Comparison of ENCODE assay signal across 12 cellular contexts in genomic region chr6:158694913-158695312, GRCh38. TPM values are rescaled to one million over a fixed set of nuclear protein-coding genes. Genes with fewer than 3 reads are reported as not detected.
DNase-seq lines count a peak whose midpoint lies in the region; ATAC-seq and TF ChIP-seq lines count a peak whose summit lies in the region.
"Had no signal": no experiment of that assay in that cellular context is flagged by ENCODE, and none has a peak within 500 bp of the region (broad histone marks: within the 10 kb centered on the region; RNA-seq: fewer than 3 reads in every experiment).

No MANE protein-coding gene starts in this region.

- intact Hi-C loops in gastrocnemius medialis (cut with DNase I; ENCODE audit: low total_unique reads) = loop anchor here (10.0 kb wide), 1 partner anchor 470 kb away; no protein-coding TSS in a partner anchor

- TF ChIP-seq CTCF in neural progenitor cell (IDR thresholded peaks at IDR 0.05) (no peak), gastrocnemius medialis (IDR thresholded peaks at IDR 0.05 in 4 of 5, conservative IDR thresholded peaks at IDR 0.05 in 1 of 5) (no peak)

- peaks cover 34% of the 10 kb centered on the region for H3K4me1 Mint-ChIP-seq in activated CD8-positive, alpha-beta memory T cell treated with anti-CD3 and anti-CD28 coated beads, Interleukin-2, amount 10 ng/mL, durations not matched to agents 7 days and 5 days
- H3K4me1 Mint-ChIP-seq in immature natural killer cell (peaks cover 9 to 27% of the 10 kb centered on the region in 2 donors), neural progenitor cell (no peaks in the 10 kb centered on the region)

- no peak for ATAC-seq in activated CD8-positive, alpha-beta memory T cell treated with anti-CD3 and anti-CD28 coated beads, Interleukin-2, amount 10 ng/mL, durations not matched to agents 7 days and 5 days
- ATAC-seq in GM18861 (IDR thresholded peaks at IDR 0.05; ENCODE audit: unreplicated experiment) = no peak
- ATAC-seq in gastrocnemius medialis = no peak

- no peaks in the 10 kb centered on the region for H3F3A ChIP-seq in neural progenitor cell (ENCODE audit: low read depth)

- no peaks in the 10 kb centered on the region for H3K79me2 ChIP-seq in neural progenitor cell (ENCODE audit: low read depth)

- H3K36me3 Mint-ChIP-seq in activated CD8-positive, alpha-beta memory T cell treated with anti-CD3 and anti-CD28 coated beads, Interleukin-2, amount 10 ng/mL, durations not matched to agents 7 days and 5 days = peaks cover 50% of the 10 kb centered on the region
- H3K36me3 Mint-ChIP-seq in immature natural killer cell = peaks cover 16 to 25% (median 17%) of the 10 kb centered on the region in 3 donors
- no peaks in the 10 kb centered on the region for H3K36me3 Mint-ChIP-seq in neural progenitor cell

- H3K4me3 Mint-ChIP-seq in activated CD8-positive, alpha-beta memory T cell treated with anti-CD3 and anti-CD28 coated beads, Interleukin-2, amount 10 ng/mL, durations not matched to agents 7 days and 5 days = no peak overlapping the region
- H3K4me3 Mint-ChIP-seq in immature natural killer cell (no peak overlapping the region), neural progenitor cell (peak overlapping the region; percentile 12)
- H3K4me3 Mint-ChIP-seq: CD8-positive, alpha-beta memory T cell had no signal

- H3K27ac ChIP-seq in neural progenitor cell (no peak overlapping the region), gastrocnemius medialis (no peak overlapping the region)
- H3K27ac ChIP-seq: 22Rv1, BLaER1 had no signal

- no peaks in the 10 kb centered on the region for H3K9me3 ChIP-seq in neural progenitor cell (ENCODE audit: low read depth)
- H3K9me3 ChIP-seq in gastrocnemius medialis = no peaks in the 10 kb centered on the region
- H3K9me3 ChIP-seq: BLaER1, Caco-2 had no signal

- no peaks in the 10 kb centered on the region for H4K20me1 ChIP-seq in neural progenitor cell (ENCODE audit: low read depth)
- H4K20me1 ChIP-seq: BLaER1 had no signal

- H3K4me2 ChIP-seq in neural progenitor cell = no peak overlapping the region
- H3K4me2 ChIP-seq: BLaER1 had no signal

- H3K9ac ChIP-seq in neural progenitor cell = no peak overlapping the region
- H3K9ac ChIP-seq: BLaER1 had no signal

- H3K36me3 ChIP-seq in neural progenitor cell = no peaks in the 10 kb centered on the region
- no peaks in the 10 kb centered on the region for H3K36me3 ChIP-seq in gastrocnemius medialis
- H3K36me3 ChIP-seq: BLaER1 had no signal

- H3K4me1 ChIP-seq in neural progenitor cell (no peaks in the 10 kb centered on the region), gastrocnemius medialis (peaks cover 0 to 3% of the 10 kb centered on the region in 2 donors)
- H3K4me1 ChIP-seq: BLaER1, Caco-2 had no signal

- CTCF ChIA-PET in activated CD8-positive, alpha-beta memory T cell treated with anti-CD3 and anti-CD28 coated beads, Interleukin-2, amount 10 ng/mL, durations not matched to agents 7 days and 5 days (lab: Charles Lee) = no interaction called here

- TF ChIP-seq POLR2A in gastrocnemius medialis (IDR thresholded peaks at IDR 0.05) = no peak

- no peaks in the 10 kb centered on the region for H3K9me3 Mint-ChIP-seq in activated CD8-positive, alpha-beta memory T cell treated with anti-CD3 and anti-CD28 coated beads, Interleukin-2, amount 10 ng/mL, durations not matched to agents 7 days and 5 days (ENCODE audit: low read depth)
- H3K9me3 Mint-ChIP-seq in immature natural killer cell (no peaks in the 10 kb centered on the region), neural progenitor cell (peaks cover 3% of the 10 kb centered on the region)
- H3K9me3 Mint-ChIP-seq: CD8-positive, alpha-beta memory T cell had no signal

- no peaks in the 10 kb centered on the region for H3K27me3 Mint-ChIP-seq in activated CD8-positive, alpha-beta memory T cell treated with anti-CD3 and anti-CD28 coated beads, Interleukin-2, amount 10 ng/mL, durations not matched to agents 7 days and 5 days
- H3K27me3 Mint-ChIP-seq in immature natural killer cell (ENCODE audit: low read depth in 3 of 3) = peaks cover 0 to 7% (median 4%) of the 10 kb centered on the region in 3 donors
- H3K27me3 Mint-ChIP-seq in neural progenitor cell (ENCODE audit: insufficient read depth, low read depth) = peaks cover 9% of the 10 kb centered on the region
- H3K27me3 Mint-ChIP-seq: CD8-positive, alpha-beta memory T cell had no signal

- no peak overlapping the region for H2AFZ ChIP-seq in neural progenitor cell (replicated peaks)

- H3K4me3 ChIP-seq in neural progenitor cell (no peak overlapping the region), gastrocnemius medialis (no peak overlapping the region)
- H3K4me3 ChIP-seq: BLaER1 had no signal

- H3K27ac Mint-ChIP-seq in activated CD8-positive, alpha-beta memory T cell treated with anti-CD3 and anti-CD28 coated beads, Interleukin-2, amount 10 ng/mL, durations not matched to agents 7 days and 5 days = no peak overlapping the region
- H3K27ac Mint-ChIP-seq in immature natural killer cell (peak overlapping the region; percentile 8 to 82 (median 66)), neural progenitor cell (no peak overlapping the region)

- no peaks in the 10 kb centered on the region for H3K27me3 ChIP-seq in neural progenitor cell
- no peaks in the 10 kb centered on the region for H3K27me3 ChIP-seq in gastrocnemius medialis
- H3K27me3 ChIP-seq: BLaER1 had no signal

- DNase-seq in activated CD8-positive, alpha-beta memory T cell treated with anti-CD3 and anti-CD28 coated beads, Interleukin-2, amount 10 ng/mL, durations not matched to agents 7 days and 5 days = peak; percentile 26
- DNase-seq in activated CD8-positive, alpha-beta memory T cell treated with anti-CD3 and anti-CD28 coated beads, Interleukin-2, amount 50 U/mL, for 4 hours = no peak
- no peak for DNase-seq in immature natural killer cell
- no peak for DNase-seq in neural progenitor cell (ENCODE audit: low spot score)
- DNase-seq in NCI-H2029 treated with DMSO at 0.1 percent for 48 hours (lab: John Stamatoyannopoulos, UW) = no peak
- DNase-seq in gastrocnemius medialis = no peak
- DNase-seq: Caco-2; CD8-positive, alpha-beta memory T cell; GF-D8 had no signal

- in situ Hi-C loops in gastrocnemius medialis (cut with MboI; ENCODE audit: low sequenced_read_pairs in 4 of 4) = loop anchor here in 3 of 4 donors (5.0 to 10.0 kb wide), 3 partner anchors 68 to 480 kb away; no protein-coding TSS in a partner anchor

RNA-seq across cellular contexts. Expression of gene SYTL3, which starts 45.1 kb away (rescaled TPM):
- 100 to 1,000 TPM; 106 to 112 TPM for total RNA-seq in activated CD8-positive, alpha-beta memory T cell treated with anti-CD3 and anti-CD28 coated beads, Interleukin-2, amount 10 ng/mL, durations not matched to agents 7 days and 5 days
- polyA plus RNA-seq in immature natural killer cell = 10 to 100 TPM; 45.4 to 56.5 (median 52.0) TPM
- total RNA-seq in neural progenitor cell (ENCODE audit: low replicate concordance) (0.25 TPM in 1 of 2 replicates, not detected in the other), gastrocnemius medialis (10 to 100 TPM in 2 of 4 donors, 1 to 10 TPM in 2; 3.0 to 16.7 (median 6.7) TPM)

RNA-seq across cellular contexts. Expression of gene DYNLT1, which starts 50.4 kb away (rescaled TPM):
- total RNA-seq in activated CD8-positive, alpha-beta memory T cell treated with anti-CD3 and anti-CD28 coated beads, Interleukin-2, amount 10 ng/mL, durations not matched to agents 7 days and 5 days = 100 to 1,000 TPM; 109 to 120 TPM
- 100 to 1,000 TPM in 2 of 3 donors, 10 to 100 TPM in 1; 94.2 to 141 (median 119) TPM for polyA plus RNA-seq in immature natural killer cell
- 71.1 and 82.8 TPM in 2 replicates for total RNA-seq in neural progenitor cell (ENCODE audit: low replicate concordance)
- total RNA-seq in gastrocnemius medialis = 10 to 100 TPM; 62.8 to 94.7 (median 67.3) TPM

Comparison
In these comparisons a context has a peak if more than half of its experiments do, and no peak if none do; other contexts are left out.
1. H3K27ac Mint-ChIP-seq: peak in immature natural killer cell (6 of 6); none in activated CD8-positive, alpha-beta memory T cell treated with anti-CD3 and anti-CD28 coated beads, Interleukin-2, amount 10 ng/mL, durations not matched to agents 7 days and 5 days (single experiment) and neural progenitor cell (single experiment).
2. RNA of gene SYTL3, which starts 45.1 kb away (total RNA-seq): 106 to 112 TPM in activated CD8-positive, alpha-beta memory T cell treated with anti-CD3 and anti-CD28 coated beads, Interleukin-2, amount 10 ng/mL, durations not matched to agents 7 days and 5 days; 3.0 to 16.7 TPM in gastrocnemius medialis and 0.25 TPM in neural progenitor cell; every median in the first group is over 4 times any median in the second.